Comparison of ENCODE assay signal across 20 cellular contexts in genomic region chr1:58065520-58065919, GRCh38.
DNase-seq lines count a peak whose midpoint lies in the region; ATAC-seq and TF ChIP-seq lines count a peak whose summit lies in the region.
"Had no signal": no experiment of that assay in that cellular context is flagged by ENCODE, and none has a peak within 500 bp of the region (broad histone marks: within the 10 kb centered on the region; RNA-seq: fewer than 3 reads in every experiment).

No MANE protein-coding gene starts in this region.

- H3K9me3 ChIP-seq in DND-41 (ENCODE audit: insufficient read depth, low read length, severe bottlenecking) = no peaks in the 10 kb centered on the region
- H3K9me3 ChIP-seq: esophagus squamous epithelium, heart left ventricle, vagina had no signal

- H3K79me2 ChIP-seq in DND-41 (ENCODE audit: insufficient read depth, low read length) = no peaks in the 10 kb centered on the region

- no peaks in the 10 kb centered on the region for H4K20me1 ChIP-seq in DND-41 (ENCODE audit: insufficient read depth, low read length)

- no peaks in the 10 kb centered on the region for H3K4me1 ChIP-seq in DND-41 (ENCODE audit: insufficient read depth, low read length)
- H3K4me1 ChIP-seq: esophagus squamous epithelium, heart left ventricle, vagina had no signal

- no peak overlapping the region for H3K27ac Mint-ChIP-seq in activated naive CD4-positive, alpha-beta T cell treated with anti-CD3 and anti-CD28 coated beads, Interleukin-2, amount 50 U/mL, for 72 hours
- H3K27ac Mint-ChIP-seq: activated B cell treated with CpG ODN at 0.5 μM for 24 hours; activated CD8-positive, alpha-beta memory T cell treated with anti-CD3 and anti-CD28 coated beads, Interleukin-2, amount 10 ng/mL, durations not matched to agents 7 days and 5 days; stimulated activated naive CD8-positive, alpha-beta T cell treated with anti-CD3 and anti-CD28 coated beads, Interleukin-15, amount 100 ng/mL, for 72 hours had no signal

- DNase-seq in DND-41 = no peak
- DNase-seq in GM13976 (ENCODE audit: low spot score) = peak; percentile 21
- DNase-seq in SK-MEL-5 (ENCODE audit: low read depth, low spot score) = peak; percentile 19
- peak; percentile 27 for DNase-seq in iPS-NIHi11 (ENCODE audit: low spot score)
- no peak for DNase-seq in NK-92 treated with Interleukin-12 subunit alpha and Interleukin-12 subunit beta, amount 100 ng/mL, for 24 hours (lab: John Stamatoyannopoulos, UW)
- no peak for DNase-seq in MV-4-11 (lab: John Stamatoyannopoulos, UW)
- DNase-seq in activated naive CD4-positive, alpha-beta T cell treated with anti-CD3 and anti-CD28 coated beads, Interleukin-2, amount 50 U/mL, for 72 hours (ENCODE audit: low spot score in 2 of 2) = no peak
- DNase-seq: activated B cell treated with CpG ODN at 0.5 μM for 24 hours; activated CD8-positive, alpha-beta memory T cell treated with anti-CD3 and anti-CD28 coated beads, Interleukin-2, amount 10 ng/mL, durations not matched to agents 7 days and 5 days; activated gamma-delta T cell; AML-193; cortex of kidney; esophagus squamous epithelium; heart left ventricle; left colon; NCI-H446 treated with DMSO at 0.1 percent for 48 hours; stimulated activated CD4-positive, alpha-beta T cell treated with anti-CD3 and anti-CD28 coated beads, Interleukin-12 subunit alpha, Interleukin-12 subunit beta, amount 100 ng/mL, for 4 hours; stimulated activated naive CD8-positive, alpha-beta T cell treated with anti-CD3 and anti-CD28 coated beads, Interleukin-15, amount 100 ng/mL, for 72 hours had no signal

- no peaks in the 10 kb centered on the region for H3K9me3 Mint-ChIP-seq in activated naive CD4-positive, alpha-beta T cell treated with anti-CD3 and anti-CD28 coated beads, Interleukin-2, amount 50 U/mL, for 72 hours
- H3K9me3 Mint-ChIP-seq: activated B cell treated with CpG ODN at 0.5 μM for 24 hours; stimulated activated naive CD8-positive, alpha-beta T cell treated with anti-CD3 and anti-CD28 coated beads, Interleukin-15, amount 100 ng/mL, for 72 hours had no signal

- H3K9ac ChIP-seq in DND-41 (ENCODE audit: low read depth, low read length) = no peak overlapping the region

- H3K27me3 ChIP-seq in DND-41 (ENCODE audit: insufficient read depth, low read length, poor library complexity) = no peaks in the 10 kb centered on the region
- H3K27me3 ChIP-seq: esophagus squamous epithelium, vagina had no signal

- H3K36me3 Mint-ChIP-seq in activated naive CD4-positive, alpha-beta T cell treated with anti-CD3 and anti-CD28 coated beads, Interleukin-2, amount 50 U/mL, for 72 hours = no peaks in the 10 kb centered on the region
- H3K36me3 Mint-ChIP-seq: activated CD8-positive, alpha-beta memory T cell treated with anti-CD3 and anti-CD28 coated beads, Interleukin-2, amount 10 ng/mL, durations not matched to agents 7 days and 5 days had no signal

- no peak overlapping the region for H2AFZ ChIP-seq in DND-41 (ENCODE audit: low read depth, low read length)

- no peak overlapping the region for H3K4me2 ChIP-seq in DND-41 (ENCODE audit: insufficient read depth, low read length)

- H3K36me3 ChIP-seq in DND-41 (ENCODE audit: insufficient read depth, low read length) = no peaks in the 10 kb centered on the region
- H3K36me3 ChIP-seq: esophagus squamous epithelium, heart left ventricle, vagina had no signal

- no peak overlapping the region for H3K4me3 ChIP-seq in DND-41 (ENCODE audit: low read depth in 1 of 2, low read length in 2 of 2)
- H3K4me3 ChIP-seq: esophagus squamous epithelium, heart left ventricle, vagina had no signal

- no peak overlapping the region for H3K27ac ChIP-seq in DND-41 (ENCODE audit: low read length)
- H3K27ac ChIP-seq: esophagus squamous epithelium, heart left ventricle, vagina had no signal

- no peak for ATAC-seq in DND-41 (ENCODE audit: insufficient read depth, low read depth)
- ATAC-seq in HG03196 (IDR thresholded peaks at IDR 0.05; ENCODE audit: unreplicated experiment) = no peak
- no peak for ATAC-seq in activated naive CD4-positive, alpha-beta T cell treated with anti-CD3 and anti-CD28 coated beads, Interleukin-2, amount 50 U/mL, for 72 hours
- ATAC-seq: activated CD8-positive, alpha-beta memory T cell treated with anti-CD3 and anti-CD28 coated beads, Interleukin-2, amount 10 ng/mL, durations not matched to agents 7 days and 5 days; left colon; stimulated activated naive CD8-positive, alpha-beta T cell treated with anti-CD3 and anti-CD28 coated beads, Interleukin-15, amount 100 ng/mL, for 72 hours had no signal

- TF ChIP-seq CTCF in DND-41 (IDR thresholded peaks at IDR 0.05; ENCODE audit: borderline replicate concordance, extremely low read depth, low read length, poor library complexity, severe bottlenecking) (peak; percentile 14), GM13976 (IDR thresholded peaks at IDR 0.05; ENCODE audit: borderline replicate concordance, control extremely low read depth, extremely low read depth, insufficient read depth, missing control alignments) (no peak)

- in situ Hi-C loops in GM13976 (cut with MboI; ENCODE audit: low sequenced_read_pairs, unreplicated experiment) = no loop called here
- in situ Hi-C loops in SK-MEL-5 (cut with HindIII; ENCODE audit: low pct_unique_long_range_greater_than_20kb, low sequenced_read_pairs) = no loop called here

Comparison
In these comparisons a context has a peak if more than half of its experiments do, and no peak if none do; other contexts are left out.
1. DNase-seq: peak in GM13976 (single experiment), SK-MEL-5 (single experiment) and iPS-NIHi11 (single experiment); none in DND-41 (single experiment), NK-92 treated with Interleukin-12 subunit alpha and Interleukin-12 subunit beta, amount 100 ng/mL, for 24 hours (single experiment), MV-4-11 (single experiment) and activated naive CD4-positive, alpha-beta T cell treated with anti-CD3 and anti-CD28 coated beads, Interleukin-2, amount 50 U/mL, for 72 hours (0 of 2).